Comparison of ENCODE assay signal across 35 cellular contexts in the genomic region with DNA sequence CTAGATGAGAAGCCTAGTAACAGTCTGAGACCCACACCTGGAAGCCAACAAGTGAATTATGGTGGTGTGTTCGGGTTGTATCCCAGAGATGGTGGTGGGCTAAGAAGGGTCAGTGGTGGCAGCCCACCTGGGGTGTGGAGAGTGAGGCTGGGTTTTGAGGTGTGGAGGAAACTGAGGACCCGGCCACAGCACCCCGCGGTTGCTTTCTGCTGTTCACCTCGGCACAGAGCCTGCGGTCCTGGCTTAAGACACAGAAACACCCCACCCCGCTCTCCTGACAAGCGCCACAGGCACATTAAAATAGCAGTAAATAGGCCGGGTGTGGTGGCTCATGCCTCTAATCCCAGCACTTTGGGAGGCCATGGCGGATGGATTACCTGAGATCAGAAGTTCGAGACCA.
"Had no signal": no experiment of that assay in that cellular context is flagged by ENCODE, and none has a peak within 500 bp of the region (broad histone marks: within the 10 kb centered on the region; RNA-seq: fewer than 3 reads in every experiment).

No MANE protein-coding gene starts in this region.

- H3K36me3 ChIP-seq: MG63 had no signal

- H3K27ac ChIP-seq: KMS-11 had no signal

- H3K27me3 ChIP-seq: MG63 had no signal

- DNase-seq: Karpas-422, Kasumi-1, KG1, MG63, MM.1S, MV-4-11, NCI-H1048, NCI-H1092, NCI-H1092 treated with DMSO at 0.1 percent for 48 hours, NCI-H1105, NCI-H1105 treated with DMSO at 0.1 percent for 48 hours, NCI-H1417, NCI-H1417 treated with DMSO at 0.1 percent for 48 hours, NCI-H1436, NCI-H1436 treated with DMSO at 0.1 percent for 48 hours, NCI-H146, NCI-H1694, NCI-H187, NCI-H187 treated with DMSO at 0.1 percent for 48 hours, NCI-H1930, NCI-H2029, NCI-H2029 treated with DMSO at 0.1 percent for 48 hours, NCI-H2081, NCI-H2081 treated with DMSO at 0.1 percent for 48 hours, NCI-H2107, NCI-H2171, NCI-H2171 treated with DMSO at 0.1 percent for 48 hours, NCI-H2227 treated with DMSO at 0.1 percent for 48 hours, NCI-H226, NCI-H345, NCI-H446, NCI-H510A, NCI-H510A treated with DMSO at 0.1 percent for 48 hours, NCI-H524 had no signal

- H3K4me3 ChIP-seq: MG63 had no signal

- H3K9me3 ChIP-seq: MG63 had no signal
